In the genomic region with DNA sequence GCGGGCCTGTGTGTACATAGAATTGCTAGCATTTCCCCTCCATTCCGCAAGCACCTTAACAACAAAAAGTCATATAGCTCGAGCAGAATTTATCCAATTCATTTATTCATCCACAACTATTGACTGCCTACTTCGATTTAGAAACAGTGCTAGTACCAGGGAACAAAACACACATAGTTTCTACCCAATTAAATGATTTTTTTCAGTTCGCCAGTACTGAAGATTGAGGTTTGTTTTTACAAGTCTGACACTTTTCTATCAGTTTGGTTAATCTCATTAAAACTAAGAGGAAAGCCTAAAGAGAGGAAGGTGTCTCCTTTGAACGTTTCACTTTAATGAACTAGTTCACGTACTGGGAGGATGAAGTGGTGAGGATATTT, we compare ENCODE assay signal across 8 cellular contexts. TPM values are rescaled to one million over a fixed set of nuclear protein-coding genes. Genes with fewer than 3 reads are reported as not detected.
DNase-seq lines count a peak whose midpoint lies in the region; ATAC-seq and TF ChIP-seq lines count a peak whose summit lies in the region.

No MANE protein-coding gene starts in this region.

- H3K79me1 ChIP-seq in trophoblast cell (ENCODE audit: low read length): peaks cover 6% of the 10 kb centered on the region

- H2AFZ ChIP-seq in PC-3 (ENCODE audit: low read length) (peak overlapping the region; percentile 82), trophoblast cell (ENCODE audit: insufficient read depth, low read length, poor library complexity) (peak overlapping the region; percentile 50)

- H3K14ac ChIP-seq in trophoblast cell (ENCODE audit: low read length): no peak overlapping the region

- BruUV-seq in PC-3 (replicated peaks; lab: Mats Ljungman, UMichigan): TSS peak; percentile 88

- H4K20me1 ChIP-seq in PC-3 (ENCODE audit: low read length): peaks cover 19% of the 10 kb centered on the region; the same call in 1 of the 2 replicates

- H3K9ac ChIP-seq in PC-3 (ENCODE audit: low read length) (peak overlapping the region; percentile 85), trophoblast cell (ENCODE audit: low read length) (peak overlapping the region; percentile 55)

- peak overlapping the region; percentile 81 for H3K4me3 ChIP-seq in GM06990 (replicated peaks; ENCODE audit: low read depth, low read length)
- H3K4me3 ChIP-seq in PC-3 (ENCODE audit: low read length): peak overlapping the region; percentile 90
- peak overlapping the region; percentile 81 for H3K4me3 ChIP-seq in epithelial cell of proximal tubule (ENCODE audit: low read depth, low read length)
- H3K4me3 ChIP-seq in trophoblast cell (ENCODE audit: low read depth, low read length): peak overlapping the region; percentile 89

- no peaks in the 10 kb centered on the region for H3K9me2 ChIP-seq in PC-3 (replicated peaks; ENCODE audit: low read length)

- peak overlapping the region; percentile 46 for H4K12ac ChIP-seq in trophoblast cell (ENCODE audit: low read depth, low read length)

- H3K27me3 ChIP-seq in GM06990 (replicated peaks; ENCODE audit: control insufficient read depth, insufficient read depth, low read length) (no peaks in the 10 kb centered on the region), PC-3 (ENCODE audit: low read length) (no peaks in the 10 kb centered on the region), trophoblast cell (ENCODE audit: insufficient read depth, low read length) (no peaks in the 10 kb centered on the region)

- DNase-seq in GM06990 (ENCODE audit: extremely low read depth, insufficient read length): no peak
- no peak for DNase-seq in PC-3
- no peak for DNase-seq in epithelial cell of proximal tubule (ENCODE audit: low read depth)
- peak in 1 of 2 donors; percentile 42 for DNase-seq in trophoblast cell
- no peak for DNase-seq in GM10266 (ENCODE audit: extremely low spot score)
- DNase-seq in NCI-H2227 (lab: John Stamatoyannopoulos, UW; ENCODE audit: unreplicated experiment): no peak
- DNase-seq in NCI-H146 (lab: John Stamatoyannopoulos, UW): no peak
- no peak for DNase-seq in NCI-H2196 treated with DMSO at 0.1 percent for 48 hours (lab: John Stamatoyannopoulos, UW; ENCODE audit: unreplicated experiment)

- CTCF ChIA-PET in PC-3 (lab: Charles Lee): interaction anchor here (0.8 to 0.9 kb wide), 2 partner anchors 84 to 97 kb away, joined by 4 to 5 read pairs; a partner anchor contains a TSS

- POLR2A ChIA-PET in PC-3 (lab: Charles Lee; ENCODE audit: unreplicated experiment): interaction anchor here (0.6 to 1.1 kb wide), 7 partner anchors 19 to 652 kb away, joined by 3 to 6 read pairs (median 3); a partner anchor contains a TSS

- intact Hi-C loops in PC-3 (cut with micrococcal nuclease): loop anchor here (2.0 to 5.0 kb wide), 2 partner anchors 64 to 254 kb away; a partner anchor contains a TSS

- H3K4me2 ChIP-seq in PC-3 (ENCODE audit: low read length) (peak overlapping the region; percentile 90), trophoblast cell (ENCODE audit: low read length) (peak overlapping the region; percentile 88)

- H4K8ac ChIP-seq in trophoblast cell (ENCODE audit: low read depth, low read length): peak overlapping the region; percentile 25

- H2AK5ac ChIP-seq in trophoblast cell (ENCODE audit: low read length): no peak overlapping the region

- no peak overlapping the region for H2BK120ac ChIP-seq in trophoblast cell (ENCODE audit: insufficient read depth, low read length, poor library complexity)

- TF ChIP-seq CTCF in GM06990 (IDR thresholded peaks at IDR 0.05; ENCODE audit: insufficient read depth, low read length, poor library complexity, severe bottlenecking) (no peak), PC-3 (conservative IDR thresholded peaks at IDR 0.05; ENCODE audit: low read depth, low read length) (no peak), epithelial cell of proximal tubule (conservative IDR thresholded peaks at IDR 0.05; ENCODE audit: low read depth, low read length) (no peak), GM10266 (IDR thresholded peaks at IDR 0.05; ENCODE audit: control insufficient read depth, insufficient read depth, low read depth, missing control alignments) (no peak)

- H3K4ac ChIP-seq in trophoblast cell (ENCODE audit: low read depth, low read length): no peak overlapping the region

- H3K18ac ChIP-seq in trophoblast cell (ENCODE audit: low read length): no peak overlapping the region

- no CpG with 5 or more reads among the region's 7 CpGs for WGBS in trophoblast cell (ENCODE audit: extremely low coverage, insufficient coverage, insufficient read length)

- H3F3A ChIP-seq in PC-3 (ENCODE audit: low read length, unreplicated experiment): no peaks in the 10 kb centered on the region

- H3K23ac ChIP-seq in trophoblast cell (ENCODE audit: low read length): no peak overlapping the region

- H2BK12ac ChIP-seq in trophoblast cell (ENCODE audit: low read length): no peak overlapping the region

- H3K9me3 ChIP-seq in PC-3 (ENCODE audit: low read length) (no peaks in the 10 kb centered on the region), trophoblast cell (ENCODE audit: insufficient read depth, low read depth, low read length) (no peaks in the 10 kb centered on the region)

- H4K91ac ChIP-seq in trophoblast cell (ENCODE audit: low read depth, low read length): no peak overlapping the region

- no peak overlapping the region for H2BK5ac ChIP-seq in trophoblast cell (ENCODE audit: low read depth, low read length, poor library complexity)

- H3K36me3 ChIP-seq in GM06990 (ENCODE audit: control insufficient read depth, insufficient read depth, low read length) (no peaks in the 10 kb centered on the region), PC-3 (ENCODE audit: low read depth, low read length) (peaks cover 5% of the 10 kb centered on the region; the same call in 1 of the 2 replicates), trophoblast cell (ENCODE audit: control insufficient read depth in 1 of 2, insufficient read depth in 2 of 2, low read length in 2 of 2) (no peaks in the 10 kb centered on the region)

- H3K27ac ChIP-seq in PC-3 (ENCODE audit: low read length) (peak overlapping the region; percentile 48), trophoblast cell (ENCODE audit: low read depth, low read length) (peak overlapping the region; percentile 24)

- H3K4me1 ChIP-seq in PC-3 (ENCODE audit: insufficient read depth, low read length): peaks cover 12% of the 10 kb centered on the region
- H3K4me1 ChIP-seq in trophoblast cell (ENCODE audit: control insufficient read depth in 1 of 2, insufficient read depth in 2 of 2, low read length in 2 of 2): peaks cover 0 to 1% of the 10 kb centered on the region in 2 experiments

- no peak; the same call in 1 of the 2 replicates for ATAC-seq in PC-3

- H3K79me2 ChIP-seq in PC-3 (ENCODE audit: low read length) (peaks cover 87% of the 10 kb centered on the region), trophoblast cell (ENCODE audit: control insufficient read depth, insufficient read depth, low read length, poor library complexity) (peaks cover 9% of the 10 kb centered on the region)

RNA-seq across cellular contexts. Expression of a gene that starts 0.6 kb away (rescaled TPM):
- total RNA-seq in PC-3 (2014; rRNA removed): 24.1 and 28.9 TPM in 2 replicates
- 21.7 and 28.1 TPM in 2 replicates for total RNA-seq in epithelial cell of proximal tubule
- polyA plus RNA-seq in trophoblast cell (2013): 26.3 and 26.9 TPM in 2 replicates

RNA-seq across cellular contexts. Expression of a gene that starts 0.6 kb away (rescaled TPM):
- 18.8 and 21.3 TPM in 2 replicates for total RNA-seq in PC-3 (2014; rRNA removed)
- 12.6 and 17.4 TPM in 2 replicates for total RNA-seq in epithelial cell of proximal tubule
- 176 and 189 TPM in 2 replicates for polyA plus RNA-seq in trophoblast cell (2013)
